Comparison of ENCODE assay signal across 8 cellular contexts in genomic region chr1:29202584-29203340, GRCh38. TPM values are rescaled to one million over a fixed set of nuclear protein-coding genes. Genes with fewer than 3 reads are reported as not detected.
A peak's percentile ranks its signal among the peaks of the same experiment; 100 is the strongest.
DNase-seq lines count a peak whose midpoint lies in the region; ATAC-seq, FAIRE-seq and TF ChIP-seq lines count a peak whose summit lies in the region.

No MANE protein-coding gene starts in this region.

- H3K9ac ChIP-seq in HepG2 (ENCODE audit: insufficient read depth, low read depth, low read length): no peak overlapping the region

- CTCF ChIA-PET in HepG2 (lab: Yijun Ruan, JAX; ENCODE audit: low intra/inter-chr PET ratio, low total read pairs): interaction anchor here (1.8 kb wide), 1 partner anchor 321 kb away, joined by 12 read pairs; no protein-coding TSS in a partner anchor

- peak; percentile 51 for ATAC-seq in HG03520 (IDR thresholded peaks at IDR 0.05; ENCODE audit: unreplicated experiment)
- ATAC-seq in HepG2: peak; percentile 97
- ATAC-seq in GM19351 (IDR thresholded peaks at IDR 0.05; ENCODE audit: unreplicated experiment): no peak

- no peak for TF ChIP-seq POLR2A in HepG2 (IDR thresholded peaks at IDR 0.05; ENCODE audit: insufficient read depth in 1 of 2, low read depth in 2 of 2, low read length in 2 of 2)

- H3K79me2 ChIP-seq in HepG2 (ENCODE audit: insufficient read depth, low read length): no peaks in the 10 kb centered on the region

- H3K27me3 ChIP-seq in HepG2 (ENCODE audit: control insufficient read depth in 1 of 2, insufficient read depth in 2 of 2, low read length in 2 of 2): no peaks in the 10 kb centered on the region

- H3K36me3 ChIP-seq in HepG2 (replicated peaks in 1 of 2; ENCODE audit: control insufficient read depth in 1 of 2, insufficient read depth in 2 of 2, low read length in 2 of 2): peaks cover 28 to 58% of the 10 kb centered on the region in 2 experiments

- DNase-seq in NCI-H69 (lab: John Stamatoyannopoulos, UW) (peak; percentile 88), coronary artery (ENCODE audit: low spot score) (peak; percentile 93), HepG2 (ENCODE audit: low spot score) (peak; percentile 89)
- DNase-seq in activated CD4-positive, alpha-beta T cell treated with anti-CD3 and anti-CD28 coated beads, Interleukin-2, amount 10 ng/mL, durations not matched to agents 24 days and 14 days: peak; percentile 97
- peak; percentile 78 for DNase-seq in stimulated activated CD4-positive, alpha-beta T cell treated with anti-CD3 and anti-CD28 coated beads, Interleukin-2, amount 100 ng/mL, for 4 hours (ENCODE audit: low read depth)

- TF ChIP-seq CTCF in GM12873 (IDR thresholded peaks at IDR 0.05; ENCODE audit: insufficient read depth, low read depth, low read length, missing control alignments) (peak; percentile 95), coronary artery (IDR thresholded peaks at IDR 0.05) (peak; percentile 87), HepG2 (CRISPR knock-in tag; IDR thresholded peaks at IDR 0.05) (peak; percentile 99)

- in situ Hi-C loops in HepG2 (cut with HindIII; ENCODE audit: extremely low pct_ligation_motif_present, low pct_unique_long_range_greater_than_20kb): no loop called here

- peaks cover 6% of the 10 kb centered on the region for H3K4me1 ChIP-seq in HepG2 (ENCODE audit: insufficient read depth, low read length)

- H4K20me1 ChIP-seq in HepG2 (ENCODE audit: insufficient read depth, low read length): no peaks in the 10 kb centered on the region

- no TSS peak for BruUV-seq in HepG2 (replicated peaks; lab: Mats Ljungman, UMichigan)

- FAIRE-seq in HepG2 (lab: Jason Lieb, UNC): peak; percentile 96

- H3K9me3 ChIP-seq in HepG2 (ENCODE audit: low read length): no peaks in the 10 kb centered on the region

- no peak overlapping the region for H3K4me2 ChIP-seq in HepG2 (ENCODE audit: low read depth, low read length)

- WGBS in HepG2 (ENCODE audit: low lambda C conversion rate): 36% methylated on average over 14 of the region's 14 CpGs

- no peak overlapping the region for H2AFZ ChIP-seq in HepG2 (ENCODE audit: low read length)

- intact Hi-C loops in activated CD4-positive, alpha-beta T cell treated with anti-CD3 and anti-CD28 coated beads, Interleukin-2, amount 10 ng/mL, durations not matched to agents 24 days and 14 days (cut with micrococcal nuclease): loop anchor here (1.0 to 5.0 kb wide), 5 partner anchors 20 to 418 kb away; partner anchors contain the start of gene TMEM200B
- intact Hi-C loops in HepG2 (cut with micrococcal nuclease; ENCODE audit: unreplicated experiment): loop anchor here (1.0 to 5.0 kb wide), 2 partner anchors 170 to 320 kb away; no protein-coding TSS in a partner anchor

- no peak overlapping the region for H3K4me3 ChIP-seq in coronary artery
- no peak overlapping the region for H3K4me3 ChIP-seq in HepG2 (replicated peaks in 1 of 3; ENCODE audit: insufficient read depth in 1 of 3, low read depth in 2 of 3, low read length in 3 of 3)

- TF ChIP-seq EP300 in HepG2 (IDR thresholded peaks at IDR 0.05; ENCODE audit: low read depth in 2 of 2, low read length in 2 of 2): no peak
- TF ChIP-seq EP300 in HepG2 (CRISPR knock-in tag; IDR thresholded peaks at IDR 0.05; ENCODE audit: borderline replicate concordance): no peak

- no peaks in the 10 kb centered on the region for H3K9me3 Mint-ChIP-seq in activated CD4-positive, alpha-beta T cell treated with anti-CD3 and anti-CD28 coated beads, Interleukin-2, amount 10 ng/mL, durations not matched to agents 24 days and 14 days

- POLR2A ChIA-PET in HepG2 (lab: Yijun Ruan, JAX): interaction anchor here (1.1 to 1.5 kb wide), 3 partner anchors 17 to 321 kb away, joined by 5 to 13 read pairs (median 10); partner anchors contain the start of gene SRSF4

- H3K36me3 Mint-ChIP-seq in activated CD4-positive, alpha-beta T cell treated with anti-CD3 and anti-CD28 coated beads, Interleukin-2, amount 10 ng/mL, durations not matched to agents 24 days and 14 days (ENCODE audit: low read depth): peaks cover 19% of the 10 kb centered on the region

- H3K4me1 Mint-ChIP-seq in activated CD4-positive, alpha-beta T cell treated with anti-CD3 and anti-CD28 coated beads, Interleukin-2, amount 10 ng/mL, durations not matched to agents 24 days and 14 days: peaks cover 15% of the 10 kb centered on the region

- H3K27ac ChIP-seq in coronary artery (peak overlapping the region; percentile 34 to 86), HepG2 (ENCODE audit: extremely low read length, insufficient read depth, low read length) (no peak overlapping the region)

- TF ChIP-seq RAD21 in HepG2 (CRISPR knock-in tag; IDR thresholded peaks at IDR 0.05): peak; percentile 95

- peak overlapping the region; percentile 34 for H3K27ac Mint-ChIP-seq in activated CD4-positive, alpha-beta T cell treated with anti-CD3 and anti-CD28 coated beads, Interleukin-2, amount 10 ng/mL, durations not matched to agents 24 days and 14 days

- H3K4me3 Mint-ChIP-seq in activated CD4-positive, alpha-beta T cell treated with anti-CD3 and anti-CD28 coated beads, Interleukin-2, amount 10 ng/mL, durations not matched to agents 24 days and 14 days: no peak overlapping the region

- H3K27me3 Mint-ChIP-seq in activated CD4-positive, alpha-beta T cell treated with anti-CD3 and anti-CD28 coated beads, Interleukin-2, amount 10 ng/mL, durations not matched to agents 24 days and 14 days: no peaks in the 10 kb centered on the region

RNA-seq across cellular contexts. Expression of gene SRSF4, which starts 21.1 kb away (rescaled TPM):
- total RNA-seq in activated CD4-positive, alpha-beta T cell treated with anti-CD3 and anti-CD28 coated beads, Interleukin-2, amount 10 ng/mL, durations not matched to agents 24 days and 14 days: 138 and 141 TPM in 2 replicates
- total RNA-seq in HepG2 (2016; rRNA removed; fragmentation: Illumina TruSeq; extraction: Trizol): 43.3 and 50.9 TPM in 2 replicates
- 16.9 and 18.2 TPM in 2 replicates for total RNA-seq in HepG2 (2016; cell fraction: cytosol; rRNA removed; fragmentation: Illumina TruSeq; extraction: Trizol; ENCODE audit: low read depth)
- 37.8 and 52.5 TPM in 2 replicates for total RNA-seq in HepG2 (2016; cell fraction: insoluble cytoplasmic fraction; rRNA removed; fragmentation: Illumina TruSeq; extraction: Trizol)
- 21.7 and 23.1 TPM in 2 replicates for total RNA-seq in HepG2 (2016; cell fraction: membrane; rRNA removed; fragmentation: Illumina TruSeq; extraction: Trizol)
- total RNA-seq in HepG2 (2016; cell fraction: nucleus; rRNA removed; fragmentation: Illumina TruSeq; extraction: Trizol): 41.4 and 44.1 TPM in 2 replicates
- polyA plus RNA-seq in HepG2 (2011; rRNA removed): 37.7 and 39.5 TPM in 2 replicates
- 28.7 and 37.6 TPM in 2 replicates for polyA plus RNA-seq in HepG2 (2011; cell fraction: cytosol; rRNA removed)
- 63.6 and 88.4 TPM in 2 replicates for polyA plus RNA-seq in HepG2 (2011; cell fraction: nucleus; rRNA removed)
- 47.7 and 72.7 TPM in 2 replicates for polyA plus RNA-seq in HepG2 (2012)
- polyA plus RNA-seq in HepG2 (2016; cell fraction: cytosol; fragmentation: Illumina TruSeq; extraction: Trizol; ENCODE audit: low read depth): 5.4 and 6.5 TPM in 2 replicates
- 69.2 and 77.8 TPM in 2 replicates for polyA plus RNA-seq in HepG2 (2016; cell fraction: insoluble cytoplasmic fraction; fragmentation: Illumina TruSeq; extraction: Trizol; ENCODE audit: low read depth)
- 13.8 and 15.1 TPM in 2 replicates for polyA plus RNA-seq in HepG2 (2016; cell fraction: membrane; fragmentation: Illumina TruSeq; extraction: Trizol; ENCODE audit: low read depth)
- polyA plus RNA-seq in HepG2 (2016; cell fraction: nucleus; fragmentation: Illumina TruSeq; extraction: Trizol; ENCODE audit: insufficient read depth, low read depth): 159 and 173 TPM in 2 replicates
- 13.5 and 27.4 TPM in 2 replicates for polyA minus RNA-seq in HepG2 (2011; rRNA and poly(A)+ RNA removed; ENCODE audit: low replicate concordance)
- polyA minus RNA-seq in HepG2 (2011; cell fraction: cytosol; rRNA and poly(A)+ RNA removed): 14.2 and 17.5 TPM in 2 replicates
- polyA minus RNA-seq in HepG2 (2011; cell fraction: nucleus; rRNA and poly(A)+ RNA removed): 56.5 and 56.9 TPM in 2 replicates

RNA-seq across cellular contexts. Expression of gene MECR, which starts 28.0 kb away (rescaled TPM):
- 36.4 and 41.3 TPM in 2 replicates for total RNA-seq in activated CD4-positive, alpha-beta T cell treated with anti-CD3 and anti-CD28 coated beads, Interleukin-2, amount 10 ng/mL, durations not matched to agents 24 days and 14 days
- total RNA-seq in HepG2 (2016; rRNA removed; fragmentation: Illumina TruSeq; extraction: Trizol): 21.2 and 24.9 TPM in 2 replicates
- total RNA-seq in HepG2 (2016; cell fraction: cytosol; rRNA removed; fragmentation: Illumina TruSeq; extraction: Trizol; ENCODE audit: low read depth): 40.7 and 49.2 TPM in 2 replicates
- 18.4 and 19.7 TPM in 2 replicates for total RNA-seq in HepG2 (2016; cell fraction: insoluble cytoplasmic fraction; rRNA removed; fragmentation: Illumina TruSeq; extraction: Trizol)
- 43.7 and 46.5 TPM in 2 replicates for total RNA-seq in HepG2 (2016; cell fraction: membrane; rRNA removed; fragmentation: Illumina TruSeq; extraction: Trizol)
- 20.0 and 20.4 TPM in 2 replicates for total RNA-seq in HepG2 (2016; cell fraction: nucleus; rRNA removed; fragmentation: Illumina TruSeq; extraction: Trizol)
- 18.8 and 19.0 TPM in 2 replicates for polyA plus RNA-seq in HepG2 (2011; rRNA removed)
- polyA plus RNA-seq in HepG2 (2011; cell fraction: cytosol; rRNA removed): 13.7 and 17.3 TPM in 2 replicates
- 21.4 and 26.7 TPM in 2 replicates for polyA plus RNA-seq in HepG2 (2011; cell fraction: nucleus; rRNA removed)
- 12.7 and 17.0 TPM in 2 replicates for polyA plus RNA-seq in HepG2 (2012)
- 61.3 and 62.7 TPM in 2 replicates for polyA plus RNA-seq in HepG2 (2016; cell fraction: cytosol; fragmentation: Illumina TruSeq; extraction: Trizol; ENCODE audit: low read depth)
- polyA plus RNA-seq in HepG2 (2016; cell fraction: insoluble cytoplasmic fraction; fragmentation: Illumina TruSeq; extraction: Trizol; ENCODE audit: low read depth): 17.8 and 18.6 TPM in 2 replicates
- polyA plus RNA-seq in HepG2 (2016; cell fraction: membrane; fragmentation: Illumina TruSeq; extraction: Trizol; ENCODE audit: low read depth): 46.4 and 47.2 TPM in 2 replicates
- 28.0 and 30.8 TPM in 2 replicates for polyA plus RNA-seq in HepG2 (2016; cell fraction: nucleus; fragmentation: Illumina TruSeq; extraction: Trizol; ENCODE audit: insufficient read depth, low read depth)
- polyA minus RNA-seq in HepG2 (2011; rRNA and poly(A)+ RNA removed; ENCODE audit: low replicate concordance): 26.2 and 47.2 TPM in 2 replicates
- polyA minus RNA-seq in HepG2 (2011; cell fraction: cytosol; rRNA and poly(A)+ RNA removed): 8.0 and 9.2 TPM in 2 replicates
- 22.4 and 23.0 TPM in 2 replicates for polyA minus RNA-seq in HepG2 (2011; cell fraction: nucleus; rRNA and poly(A)+ RNA removed)

RNA-seq across cellular contexts. Expression of gene PTPRU, which starts 33.6 kb away (rescaled TPM):
- total RNA-seq in activated CD4-positive, alpha-beta T cell treated with anti-CD3 and anti-CD28 coated beads, Interleukin-2, amount 10 ng/mL, durations not matched to agents 24 days and 14 days: 0.47 and 0.95 TPM in 2 replicates
- 11.0 and 21.6 TPM in 2 replicates for total RNA-seq in HepG2 (2016; rRNA removed; fragmentation: Illumina TruSeq; extraction: Trizol)
- 3.9 and 4.0 TPM in 2 replicates for total RNA-seq in HepG2 (2016; cell fraction: cytosol; rRNA removed; fragmentation: Illumina TruSeq; extraction: Trizol; ENCODE audit: low read depth)
- total RNA-seq in HepG2 (2016; cell fraction: insoluble cytoplasmic fraction; rRNA removed; fragmentation: Illumina TruSeq; extraction: Trizol): 9.4 and 20.9 TPM in 2 replicates
- total RNA-seq in HepG2 (2016; cell fraction: membrane; rRNA removed; fragmentation: Illumina TruSeq; extraction: Trizol): 14.5 and 15.1 TPM in 2 replicates
- 20.3 and 29.1 TPM in 2 replicates for total RNA-seq in HepG2 (2016; cell fraction: nucleus; rRNA removed; fragmentation: Illumina TruSeq; extraction: Trizol)
- polyA plus RNA-seq in HepG2 (2011; rRNA removed): 22.3 and 27.8 TPM in 2 replicates
- polyA plus RNA-seq in HepG2 (2011; cell fraction: cytosol; rRNA removed): 16.2 and 24.5 TPM in 2 replicates
- polyA plus RNA-seq in HepG2 (2011; cell fraction: nucleus; rRNA removed): 56.1 and 65.4 TPM in 2 replicates
- 12.1 and 22.3 TPM in 2 replicates for polyA plus RNA-seq in HepG2 (2012)
- polyA plus RNA-seq in HepG2 (2016; cell fraction: cytosol; fragmentation: Illumina TruSeq; extraction: Trizol; ENCODE audit: low read depth): 1.8 and 2.3 TPM in 2 replicates
- polyA plus RNA-seq in HepG2 (2016; cell fraction: insoluble cytoplasmic fraction; fragmentation: Illumina TruSeq; extraction: Trizol; ENCODE audit: low read depth): 9.7 and 12.0 TPM in 2 replicates
- 6.6 and 8.7 TPM in 2 replicates for polyA plus RNA-seq in HepG2 (2016; cell fraction: membrane; fragmentation: Illumina TruSeq; extraction: Trizol; ENCODE audit: low read depth)
- polyA plus RNA-seq in HepG2 (2016; cell fraction: nucleus; fragmentation: Illumina TruSeq; extraction: Trizol; ENCODE audit: insufficient read depth, low read depth): 46.5 and 51.1 TPM in 2 replicates
- polyA minus RNA-seq in HepG2 (2011; rRNA and poly(A)+ RNA removed; ENCODE audit: low replicate concordance): 28.3 and 104 TPM in 2 replicates
- polyA minus RNA-seq in HepG2 (2011; cell fraction: cytosol; rRNA and poly(A)+ RNA removed): 33.6 and 37.1 TPM in 2 replicates
- 18.0 and 19.9 TPM in 2 replicates for polyA minus RNA-seq in HepG2 (2011; cell fraction: nucleus; rRNA and poly(A)+ RNA removed)
